ENCODE assay signal across 23 cellular contexts in genomic region chr17:78963378-78963777, GRCh38.
"Had no signal": no experiment of that assay in that cellular context is flagged by ENCODE, and none has a peak within 500 bp of the region (broad histone marks: within the 10 kb centered on the region; RNA-seq: fewer than 3 reads in every experiment).

No MANE protein-coding gene starts in this region.

- H3K27me3 ChIP-seq: adrenal gland, body of pancreas, breast epithelium had no signal

- H3K27ac ChIP-seq: adrenal gland, body of pancreas, breast epithelium had no signal

- H3K36me3 ChIP-seq: breast epithelium had no signal

- DNase-seq: activated CD4-positive, alpha-beta T cell treated with anti-CD3 and anti-CD28 coated beads, Interleukin-2, amount 10 ng/mL, durations not matched to agents 24 days and 14 days; activated CD4-positive, alpha-beta T cell treated with anti-CD3 and anti-CD28 coated beads, Interleukin-2, amount 50 U/mL, for 4 hours; activated CD8-positive, alpha-beta T cell treated with anti-CD3 and anti-CD28 coated beads for 36 hours; activated gamma-delta T cell; activated naive CD4-positive, alpha-beta T cell treated with anti-CD3 and anti-CD28 coated beads for 36 hours; activated T-cell treated with anti-CD3 and anti-CD28 coated beads, Interleukin-2, amount 50 U/mL, for 24 hours; adrenal gland; body of pancreas; MM.1S; MV-4-11; NCI-H1092; NCI-H1436 treated with DMSO at 0.1 percent for 48 hours; NCI-H1694 treated with DMSO at 0.1 percent for 48 hours; NCI-H2029; NCI-H345; NCI-H524 treated with DMSO at 0.1 percent for 48 hours; PC-3; Right ventricle myocardium superior; SW 1271 had no signal

- FAIRE-seq: astrocyte, TTC549 had no signal

- ATAC-seq: activated CD8-positive, alpha-beta T cell treated with anti-CD3 and anti-CD28 coated beads for 36 hours; activated naive CD4-positive, alpha-beta T cell treated with anti-CD3 and anti-CD28 coated beads, Interleukin-2, amount 50 U/mL, for 72 hours; body of pancreas had no signal

- H3K9me3 ChIP-seq: adrenal gland, body of pancreas, breast epithelium had no signal

- H3K4me3 ChIP-seq: adrenal gland, body of pancreas, breast epithelium had no signal

- H3K4me1 ChIP-seq: adrenal gland, body of pancreas, breast epithelium had no signal
